8 cellular contexts compared by ENCODE assay signal in genomic region chr19:55113570-55114039, GRCh38. TPM values are rescaled to one million over a fixed set of nuclear protein-coding genes. Genes with fewer than 3 reads are reported as not detected.
DNase-seq lines count a peak whose midpoint lies in the region; ATAC-seq, FAIRE-seq and TF ChIP-seq lines count a peak whose summit lies in the region.

No MANE protein-coding gene starts in this region.

- H3K4me3 ChIP-seq in A549 (no peak overlapping the region), H1 (ENCODE audit: extremely low read depth in 1 of 4, insufficient read depth in 2 of 4, low read depth in 3 of 4, low read length in 4 of 4) (no peak overlapping the region), mesendoderm (ENCODE audit: low read length) (no peak overlapping the region), vagina (peak overlapping the region; percentile 9 to 39)

- DNase-seq in A549 (ENCODE audit: low read depth in 1 of 2, low spot score in 1 of 2) (peak; percentile 56 to 81), M059J (ENCODE audit: low read depth) (peak; percentile 64), H1 (ENCODE audit: low read depth in 1 of 2, low spot score in 2 of 2) (peak in 1 of 2 experiments; percentile 59), mesendoderm (peak; percentile 99), vagina (ENCODE audit: extremely low spot score in 2 of 2) (peak in 1 of 2 donors; percentile 96), UCSD-AML1 (lab: John Stamatoyannopoulos, UW; ENCODE audit: unreplicated experiment) (no peak)
- DNase-seq in naive thymus-derived CD8-positive, alpha-beta T cell: no peak
- no peak for DNase-seq in NK-92 treated with Interleukin-12 subunit alpha and Interleukin-12 subunit beta, amount 100 ng/mL, for 24 hours (lab: John Stamatoyannopoulos, UW)

- no peak overlapping the region for H3K27ac Mint-ChIP-seq in naive thymus-derived CD8-positive, alpha-beta T cell

- H2BK15ac ChIP-seq in H1 (ENCODE audit: low read length) (no peak overlapping the region), mesendoderm (replicated peaks; ENCODE audit: low read depth) (no peak overlapping the region)

- peak overlapping the region in 1 of 4 experiments; percentile 34; a peak in 2 of 7 replicates for H3K9ac ChIP-seq in H1 (replicated peaks in 1 of 4; ENCODE audit: extremely low read depth in 1 of 4, low read depth in 3 of 4, low read length in 3 of 4)
- H3K9ac ChIP-seq in mesendoderm (ENCODE audit: low read length): no peak overlapping the region

- no peak overlapping the region for H2BK5ac ChIP-seq in H1 (ENCODE audit: low read depth, low read length)
- no peak overlapping the region for H2BK5ac ChIP-seq in mesendoderm (ENCODE audit: low read length)

- peaks cover 20 to 31% of the 10 kb centered on the region in 2 experiments for H4K20me1 ChIP-seq in H1 (replicated peaks in 1 of 2; ENCODE audit: control insufficient read depth in 1 of 2, insufficient read depth in 2 of 2, low read length in 2 of 2)

- TF ChIP-seq POLR2A in A549 (IDR thresholded peaks at IDR 0.05; ENCODE audit: low read length): no peak
- no peak for TF ChIP-seq POLR2A in H1 (IDR thresholded peaks at IDR 0.05; ENCODE audit: control extremely low read depth in 1 of 2, low read depth in 2 of 2, low read length in 2 of 2)
- no peak for TF ChIP-seq POLR2A in vagina (IDR thresholded peaks at IDR 0.05)

- 0 out of 3 replicates have a peak overlapping the region, but pooled peaks have one; percentile 13 for H3K4me2 ChIP-seq in A549
- H3K4me2 ChIP-seq in H1 (ENCODE audit: insufficient read depth in 1 of 2, low read depth in 2 of 2, low read length in 2 of 2): 0 out of 4 replicates have a peak overlapping the region, but pooled peaks of 1 of the 2 experiments have one; percentile 1
- H3K4me2 ChIP-seq in mesendoderm (ENCODE audit: low read length): no peak overlapping the region

- H3K4me1 ChIP-seq in A549 (peaks cover 29% of the 10 kb centered on the region), H1 (replicated peaks in 1 of 4; ENCODE audit: control insufficient read depth in 3 of 4, insufficient read depth in 4 of 4, low read length in 3 of 4) (peaks cover 0 to 20% (median 15%) of the 10 kb centered on the region in 4 experiments; a peak in 5 of 7 replicates), mesendoderm (ENCODE audit: control insufficient read depth, low read depth, low read length) (peaks cover 8% of the 10 kb centered on the region), vagina (peaks cover 68% of the 10 kb centered on the region)

- peaks cover 0 to 2% (median 0%) of the 10 kb centered on the region in 9 donors for H3K9me3 Mint-ChIP-seq in naive thymus-derived CD8-positive, alpha-beta T cell

- no peak overlapping the region for H3K14ac ChIP-seq in H1 (ENCODE audit: insufficient read length)

- H3K27ac ChIP-seq in A549 (0 out of 6 replicates have a peak overlapping the region, but pooled peaks of 1 of the 2 experiments have one; percentile 6), H1 (ENCODE audit: low read depth, low read length) (peak overlapping the region; percentile 57), mesendoderm (ENCODE audit: low read depth, low read length) (no peak overlapping the region), vagina (peak overlapping the region; percentile 96)

- no peak overlapping the region for H4K5ac ChIP-seq in H1 (ENCODE audit: insufficient read length, low read depth, low read length)
- H4K5ac ChIP-seq in mesendoderm (ENCODE audit: low read length): no peak overlapping the region

- H3K36me3 ChIP-seq in H1 (ENCODE audit: control insufficient read depth in 2 of 4, insufficient read depth in 4 of 4, low read length in 3 of 4) (peaks cover 0 to 4% (median 0%) of the 10 kb centered on the region in 4 experiments; a peak in 1 of 8 replicates), mesendoderm (ENCODE audit: control insufficient read depth, insufficient read depth, low read length) (no peaks in the 10 kb centered on the region), vagina (no peaks in the 10 kb centered on the region)

- POLR2A ChIA-PET in A549 (lab: Yijun Ruan, JAX) (no interaction called here), H1 (lab: Charles Lee; ENCODE audit: partially characterized antibody) (interaction anchor here (0.9 to 6.4 kb wide), 3 partner anchors 16 to 25 kb away, joined by 3 to 72 read pairs (median 3); no protein-coding TSS in a partner anchor)
- POLR2A ChIA-PET in naive thymus-derived CD8-positive, alpha-beta T cell (lab: Charles Lee): no interaction called here

- no peak overlapping the region for H3K56ac ChIP-seq in H1 (replicated peaks; ENCODE audit: insufficient read length, low read depth, low read length)
- no peak overlapping the region for H3K56ac ChIP-seq in mesendoderm (ENCODE audit: low read length)

- peak overlapping the region in 1 of 10 donors; percentile 33 for H3K4me3 Mint-ChIP-seq in naive thymus-derived CD8-positive, alpha-beta T cell

- TF ChIP-seq EP300 in A549 (IDR thresholded peaks at IDR 0.05) (no peak), H1 (IDR thresholded peaks at IDR 0.05; ENCODE audit: borderline replicate concordance in 1 of 2, low read depth in 2 of 2, low read length in 2 of 2) (no peak)

- H3K23ac ChIP-seq in H1 (ENCODE audit: insufficient read length) (no peak overlapping the region), mesendoderm (ENCODE audit: low read length) (no peak overlapping the region)

- intact Hi-C loops in vagina (cut with DNase I): loop anchor here (10.0 kb wide), 1 partner anchor 551 kb away; no protein-coding TSS in a partner anchor

- H3K36me3 Mint-ChIP-seq in naive thymus-derived CD8-positive, alpha-beta T cell: peaks cover 0 to 18% (median 0%) of the 10 kb centered on the region in 3 donors

- peaks cover 17% of the 10 kb centered on the region for H3K23me2 ChIP-seq in H1 (ENCODE audit: low read depth, low read length)

- H3K18ac ChIP-seq in H1 (ENCODE audit: extremely low read depth, low read length): no peak overlapping the region; the same call in 1 of the 2 replicates
- no peak overlapping the region for H3K18ac ChIP-seq in mesendoderm (ENCODE audit: low read length)

- H3K79me1 ChIP-seq in H1 (ENCODE audit: low read depth, low read length): peaks cover 35% of the 10 kb centered on the region
- H3K79me1 ChIP-seq in mesendoderm (ENCODE audit: low read length): peaks cover 40% of the 10 kb centered on the region

- no peak overlapping the region for H4K91ac ChIP-seq in H1 (replicated peaks; ENCODE audit: insufficient read length, low read length)

- no peak overlapping the region for H2AFZ ChIP-seq in H1 (ENCODE audit: low read length)

- H4K8ac ChIP-seq in H1 (ENCODE audit: extremely low read depth, insufficient read depth, low read length): no peak overlapping the region
- no peak overlapping the region for H4K8ac ChIP-seq in mesendoderm (ENCODE audit: low read depth, low read length)

- H3K4ac ChIP-seq in H1 (replicated peaks; ENCODE audit: insufficient read length, low read depth, low read length) (no peak overlapping the region), mesendoderm (ENCODE audit: low read depth, low read length) (no peak overlapping the region)

- ATAC-seq in A549: peak in 1 of 2 experiments; percentile 7; a peak in 3 of 6 replicates
- ATAC-seq in naive thymus-derived CD8-positive, alpha-beta T cell: no peak

- H2AK5ac ChIP-seq in H1 (ENCODE audit: low read depth, low read length) (no peak overlapping the region), mesendoderm (ENCODE audit: low read length) (no peak overlapping the region)

- H3K9me3 ChIP-seq in A549 (no peaks in the 10 kb centered on the region), H1 (ENCODE audit: insufficient read depth in 2 of 2, low read depth in 1 of 2, low read length in 1 of 2) (no peaks in the 10 kb centered on the region), vagina (no peaks in the 10 kb centered on the region)

- CTCF ChIA-PET in A549 (lab: Yijun Ruan, JAX): interaction anchor here (0.6 to 1.4 kb wide), 5 partner anchors 10 to 390 kb away, joined by 3 to 5 read pairs (median 4); no protein-coding TSS in a partner anchor
- CTCF ChIA-PET in H1 (lab: Charles Lee; ENCODE audit: partially characterized antibody): interaction anchor here (0.9 to 3.7 kb wide), 4 partner anchors 19 to 25 kb away, joined by 3 to 15 read pairs (median 4); no protein-coding TSS in a partner anchor

- WGBS in A549 (ENCODE audit: missing lambda C conversion rate): 41% methylated on average over 12 of the region's 12 CpGs
- 74% methylated on average over 12 of the region's 12 CpGs; no CpG with 5 or more reads in 1 of the 2 experiments for WGBS in H1 (ENCODE audit: extremely low coverage in 1 of 2, insufficient coverage in 1 of 2, insufficient read length in 1 of 2, insufficient replicate concordance in 2 of 2, low coverage in 1 of 2, low lambda C conversion rate in 2 of 2, missing lambda C conversion rate in 1 of 2), 2 experiments
- WGBS in mesendoderm (ENCODE audit: extremely low coverage, insufficient coverage, low lambda C conversion rate): no CpG with 5 or more reads among the region's 12 CpGs

- H2BK20ac ChIP-seq in H1 (ENCODE audit: low read length): no peak overlapping the region

- H2BK12ac ChIP-seq in H1 (ENCODE audit: low read depth, low read length): no peak overlapping the region

- H3K27me3 Mint-ChIP-seq in naive thymus-derived CD8-positive, alpha-beta T cell: no peaks in the 10 kb centered on the region

- peaks cover 22 to 38% (median 33%) of the 10 kb centered on the region in 4 donors for H3K4me1 Mint-ChIP-seq in naive thymus-derived CD8-positive, alpha-beta T cell

- TF ChIP-seq CTCF in A549 (IDR thresholded peaks at IDR 0.05): no peak
- TF ChIP-seq CTCF in H1 (IDR thresholded peaks at IDR 0.05; ENCODE audit: control extremely low read depth in 1 of 3, insufficient read depth in 1 of 3, low read depth in 1 of 3, low read length in 3 of 3): no peak
- TF ChIP-seq CTCF in vagina (IDR thresholded peaks at IDR 0.05): no peak

- H2BK120ac ChIP-seq in H1 (replicated peaks; ENCODE audit: low read depth, low read length) (no peak overlapping the region), mesendoderm (ENCODE audit: low read depth, low read length) (no peak overlapping the region)

- H3K79me2 ChIP-seq in H1 (ENCODE audit: control insufficient read depth in 1 of 2, insufficient read depth in 2 of 2, low read length in 2 of 2) (peaks cover 0 to 33% of the 10 kb centered on the region in 2 experiments; a peak in 2 of 4 replicates), mesendoderm (ENCODE audit: control insufficient read depth, insufficient read depth, low read length) (peaks cover 40% of the 10 kb centered on the region)

- no peak for FAIRE-seq in A549 (lab: Jason Lieb, UNC)
- peak; percentile 7 for FAIRE-seq in H1 (lab: Jason Lieb, UNC)

- TF ChIP-seq RAD21 in A549 (conservative IDR thresholded peaks at IDR 0.05 in 1 of 2, IDR thresholded peaks at IDR 0.05 in 1 of 2) (no peak), H1 (IDR thresholded peaks at IDR 0.05 in 1 of 2, conservative IDR thresholded peaks at IDR 0.05 in 1 of 2; ENCODE audit: low read depth in 2 of 2, low read length in 2 of 2) (no peak)

- H3K27me3 ChIP-seq in H1 (replicated peaks in 1 of 4; ENCODE audit: control insufficient read depth in 3 of 4, extremely low read depth in 1 of 4, insufficient read depth in 3 of 4, low read length in 3 of 4): no peaks in the 10 kb centered on the region
- no peaks in the 10 kb centered on the region for H3K27me3 ChIP-seq in mesendoderm (ENCODE audit: insufficient read depth, low read length, poor library complexity)
- no peaks in the 10 kb centered on the region for H3K27me3 ChIP-seq in vagina

RNA-seq across cellular contexts. Expression of gene PPP1R12C, which starts 3.8 kb away (rescaled TPM):
- polyA plus RNA-seq in A549 (2011; rRNA removed) (18.0 and 22.0 TPM in 2 replicates), A549 (2017; fragmentation: RNase III; extraction: RNeasy Plus Mini Kit Qiagen cat#74134 plus additional on column Dnase treatment) (62.1 to 70.3 TPM (median 70.2 TPM) in 3 replicates), H1 (2011; rRNA removed) (31.7 and 49.5 TPM in 2 replicates)
- 64.3 and 73.9 TPM in 2 replicates for polyA plus RNA-seq in A549 (2012; cell fraction: cytosol; rRNA removed)
- polyA plus RNA-seq in A549 (2012; cell fraction: nucleus; rRNA removed): 423 and 463 TPM in 2 replicates
- 19.0 and 20.4 TPM in 2 replicates for polyA minus RNA-seq in A549 (2011; rRNA and poly(A)+ RNA removed)
- 26.9 and 39.9 TPM in 2 replicates for total RNA-seq in M059J (2014; rRNA removed; shearing (Covaris generic))
- 71.5 and 88.8 TPM in 2 replicates for total RNA-seq in H1 (2021; fragmentation: NEBNext Ultra II Directional; extraction: Animal tissue kit (Norgen Biotek cat#: 25700))
- 56.3 TPM for polyA plus RNA-seq in H1 (2011; cell fraction: cytosol; rRNA removed)
- 230 TPM for polyA plus RNA-seq in H1 (2011; cell fraction: nucleus; rRNA removed)
- 62.6 to 73.1 TPM (median 72.1 TPM) in 4 replicates for polyA plus RNA-seq in H1 (2012, experiment 1 of 2)
- polyA plus RNA-seq in H1 (2012, experiment 2 of 2): 47.9 TPM
- 59.9 TPM for polyA plus RNA-seq in H1 (2013, experiment 1 of 2)
- polyA plus RNA-seq in H1 (2013, experiment 2 of 2): 53.5 TPM
- polyA minus RNA-seq in H1 (2011; rRNA and poly(A)+ RNA removed): 12.3 and 14.2 TPM in 2 replicates
- polyA minus RNA-seq in H1 (2011; cell fraction: cytosol; rRNA and poly(A)+ RNA removed): 25.6 TPM
- 48.5 TPM for polyA minus RNA-seq in H1 (2011; cell fraction: nucleus; rRNA and poly(A)+ RNA removed)
- 42.5 TPM for polyA plus RNA-seq in mesendoderm (2013, experiment 1 of 2)
- polyA plus RNA-seq in mesendoderm (2013, experiment 2 of 2): 43.2 TPM
- total RNA-seq in vagina: 108 TPM
- total RNA-seq in naive thymus-derived CD8-positive, alpha-beta T cell: 100 to 1,000 TPM; 140 to 141 TPM
- 1 to 10 TPM; 2.7 to 6.2 (median 3.9) TPM for polyA plus RNA-seq in naive thymus-derived CD8-positive, alpha-beta T cell

RNA-seq across cellular contexts. Expression of gene TNNT1, which starts 35.4 kb away (rescaled TPM):
- polyA plus RNA-seq in A549 (2011; rRNA removed) (73.0 and 140 TPM in 2 replicates), A549 (2017; fragmentation: RNase III; extraction: RNeasy Plus Mini Kit Qiagen cat#74134 plus additional on column Dnase treatment) (118 to 155 TPM (median 155 TPM) in 3 replicates), H1 (2011; rRNA removed) (69.6 and 97.9 TPM in 2 replicates)
- 109 and 136 TPM in 2 replicates for polyA plus RNA-seq in A549 (2012; cell fraction: cytosol; rRNA removed)
- 47.2 and 53.6 TPM in 2 replicates for polyA plus RNA-seq in A549 (2012; cell fraction: nucleus; rRNA removed)
- polyA minus RNA-seq in A549 (2011; rRNA and poly(A)+ RNA removed): 18.7 and 22.6 TPM in 2 replicates
- total RNA-seq in M059J (2014; rRNA removed; shearing (Covaris generic)): 25.5 and 40.1 TPM in 2 replicates
- total RNA-seq in H1 (2021; fragmentation: NEBNext Ultra II Directional; extraction: Animal tissue kit (Norgen Biotek cat#: 25700)): 107 and 115 TPM in 2 replicates
- 164 TPM for polyA plus RNA-seq in H1 (2011; cell fraction: cytosol; rRNA removed)
- 90.2 TPM for polyA plus RNA-seq in H1 (2011; cell fraction: nucleus; rRNA removed)
- 112 to 203 TPM (median 168 TPM) in 4 replicates for polyA plus RNA-seq in H1 (2012, experiment 1 of 2)
- polyA plus RNA-seq in H1 (2012, experiment 2 of 2): 169 TPM
- polyA plus RNA-seq in H1 (2013, experiment 1 of 2): 121 TPM
- 121 TPM for polyA plus RNA-seq in H1 (2013, experiment 2 of 2)
- polyA minus RNA-seq in H1 (2011; rRNA and poly(A)+ RNA removed): 11.5 and 12.7 TPM in 2 replicates
- 25.4 TPM for polyA minus RNA-seq in H1 (2011; cell fraction: cytosol; rRNA and poly(A)+ RNA removed)
- 20.5 TPM for polyA minus RNA-seq in H1 (2011; cell fraction: nucleus; rRNA and poly(A)+ RNA removed)
- 35.9 TPM for polyA plus RNA-seq in mesendoderm (2013, experiment 1 of 2)
- 40.3 TPM for polyA plus RNA-seq in mesendoderm (2013, experiment 2 of 2)
- total RNA-seq in vagina: 9.1 TPM
- total RNA-seq in naive thymus-derived CD8-positive, alpha-beta T cell: not detected
- not detected for polyA plus RNA-seq in naive thymus-derived CD8-positive, alpha-beta T cell

RNA-seq across cellular contexts. Expression of gene EPS8L1, which starts 37.9 kb away (rescaled TPM):
- 3.8 and 5.3 TPM in 2 replicates for polyA plus RNA-seq in A549 (2011; rRNA removed)
- 4.5 and 6.0 TPM in 2 replicates for polyA plus RNA-seq in A549 (2012; cell fraction: cytosol; rRNA removed)
- 12.4 and 13.7 TPM in 2 replicates for polyA plus RNA-seq in A549 (2012; cell fraction: nucleus; rRNA removed)
- 3.5 to 3.8 TPM (median 3.7 TPM) in 3 replicates for polyA plus RNA-seq in A549 (2017; fragmentation: RNase III; extraction: RNeasy Plus Mini Kit Qiagen cat#74134 plus additional on column Dnase treatment)
- polyA minus RNA-seq in A549 (2011; rRNA and poly(A)+ RNA removed): 2.4 and 3.8 TPM in 2 replicates
- total RNA-seq in M059J (2014; rRNA removed; shearing (Covaris generic)): 1.7 and 2.5 TPM in 2 replicates
- total RNA-seq in H1 (2021; fragmentation: NEBNext Ultra II Directional; extraction: Animal tissue kit (Norgen Biotek cat#: 25700)): 30.2 and 37.0 TPM in 2 replicates
- 19.8 and 33.6 TPM in 2 replicates for polyA plus RNA-seq in H1 (2011; rRNA removed)
- 40.0 TPM for polyA plus RNA-seq in H1 (2011; cell fraction: cytosol; rRNA removed)
- 100 TPM for polyA plus RNA-seq in H1 (2011; cell fraction: nucleus; rRNA removed)
- polyA plus RNA-seq in H1 (2012, experiment 1 of 2): 33.6 to 63.1 TPM (median 56.4 TPM) in 4 replicates
- polyA plus RNA-seq in H1 (2012, experiment 2 of 2): 37.3 TPM
- 21.4 TPM for polyA plus RNA-seq in H1 (2013, experiment 1 of 2)
- 19.2 TPM for polyA plus RNA-seq in H1 (2013, experiment 2 of 2)
- polyA minus RNA-seq in H1 (2011; rRNA and poly(A)+ RNA removed): 21.6 and 24.3 TPM in 2 replicates
- 31.6 TPM for polyA minus RNA-seq in H1 (2011; cell fraction: cytosol; rRNA and poly(A)+ RNA removed)
- 27.3 TPM for polyA minus RNA-seq in H1 (2011; cell fraction: nucleus; rRNA and poly(A)+ RNA removed)
- polyA plus RNA-seq in mesendoderm (2013, experiment 1 of 2): 13.8 TPM
- polyA plus RNA-seq in mesendoderm (2013, experiment 2 of 2): 11.6 TPM
- 180 TPM for total RNA-seq in vagina
- total RNA-seq in naive thymus-derived CD8-positive, alpha-beta T cell: under 1 TPM in 1 of 2 experiments, not detected in 1; 0.39 TPM
- polyA plus RNA-seq in naive thymus-derived CD8-positive, alpha-beta T cell: 1 to 10 TPM in 1 of 3 donors, under 1 TPM in 2; 0.81 to 2.1 (median 0.85) TPM

RNA-seq across cellular contexts. Expression of gene TNNI3, which starts 43.9 kb away (rescaled TPM):
- polyA plus RNA-seq in A549 (2011; rRNA removed) (4.0 and 7.8 TPM in 2 replicates), A549 (2017; fragmentation: RNase III; extraction: RNeasy Plus Mini Kit Qiagen cat#74134 plus additional on column Dnase treatment) (6.2 to 7.2 TPM (median 6.5 TPM) in 3 replicates), H1 (2011; rRNA removed) (56.0 and 67.9 TPM in 2 replicates)
- 9.2 and 10.6 TPM in 2 replicates for polyA plus RNA-seq in A549 (2012; cell fraction: cytosol; rRNA removed)
- polyA plus RNA-seq in A549 (2012; cell fraction: nucleus; rRNA removed): 6.0 and 6.9 TPM in 2 replicates
- polyA minus RNA-seq in A549 (2011; rRNA and poly(A)+ RNA removed): 0.63 and 1.4 TPM in 2 replicates
- 0.42 TPM in 1 of 2 replicates, not detected in the other for total RNA-seq in M059J (2014; rRNA removed; shearing (Covaris generic))
- 16.6 and 16.9 TPM in 2 replicates for total RNA-seq in H1 (2021; fragmentation: NEBNext Ultra II Directional; extraction: Animal tissue kit (Norgen Biotek cat#: 25700))
- 60.1 TPM for polyA plus RNA-seq in H1 (2011; cell fraction: cytosol; rRNA removed)
- 34.8 TPM for polyA plus RNA-seq in H1 (2011; cell fraction: nucleus; rRNA removed)
- polyA plus RNA-seq in H1 (2012, experiment 1 of 2): 29.4 to 46.2 TPM (median 42.5 TPM) in 4 replicates
- 33.8 TPM for polyA plus RNA-seq in H1 (2012, experiment 2 of 2)
- 59.4 TPM for polyA plus RNA-seq in H1 (2013, experiment 1 of 2)
- 58.0 TPM for polyA plus RNA-seq in H1 (2013, experiment 2 of 2)
- 1.8 and 3.7 TPM in 2 replicates for polyA minus RNA-seq in H1 (2011; rRNA and poly(A)+ RNA removed)
- polyA minus RNA-seq in H1 (2011; cell fraction: cytosol; rRNA and poly(A)+ RNA removed): 9.2 TPM
- 7.5 TPM for polyA minus RNA-seq in H1 (2011; cell fraction: nucleus; rRNA and poly(A)+ RNA removed)
- 4.3 TPM for polyA plus RNA-seq in mesendoderm (2013, experiment 1 of 2)
- 4.0 TPM for polyA plus RNA-seq in mesendoderm (2013, experiment 2 of 2)
- total RNA-seq in vagina: not detected
- total RNA-seq in naive thymus-derived CD8-positive, alpha-beta T cell: not detected
- not detected for polyA plus RNA-seq in naive thymus-derived CD8-positive, alpha-beta T cell

RNA-seq across cellular contexts. Expression of gene RDH13, which starts 50.7 kb away (rescaled TPM):
- polyA plus RNA-seq in A549 (2011; rRNA removed) (10.6 and 10.7 TPM in 2 replicates), A549 (2017; fragmentation: RNase III; extraction: RNeasy Plus Mini Kit Qiagen cat#74134 plus additional on column Dnase treatment) (11.3 to 13.0 TPM (median 12.8 TPM) in 3 replicates), H1 (2011; rRNA removed) (15.9 and 20.5 TPM in 2 replicates)
- polyA plus RNA-seq in A549 (2012; cell fraction: cytosol; rRNA removed): 14.8 and 17.3 TPM in 2 replicates
- 30.0 and 32.8 TPM in 2 replicates for polyA plus RNA-seq in A549 (2012; cell fraction: nucleus; rRNA removed)
- 22.1 and 29.9 TPM in 2 replicates for polyA minus RNA-seq in A549 (2011; rRNA and poly(A)+ RNA removed)
- 2.8 and 5.3 TPM in 2 replicates for total RNA-seq in M059J (2014; rRNA removed; shearing (Covaris generic))
- total RNA-seq in H1 (2021; fragmentation: NEBNext Ultra II Directional; extraction: Animal tissue kit (Norgen Biotek cat#: 25700)): 29.4 and 31.5 TPM in 2 replicates
- 17.2 TPM for polyA plus RNA-seq in H1 (2011; cell fraction: cytosol; rRNA removed)
- 41.2 TPM for polyA plus RNA-seq in H1 (2011; cell fraction: nucleus; rRNA removed)
- polyA plus RNA-seq in H1 (2012, experiment 1 of 2): 20.1 to 26.0 TPM (median 24.4 TPM) in 4 replicates
- polyA plus RNA-seq in H1 (2012, experiment 2 of 2): 16.8 TPM
- polyA plus RNA-seq in H1 (2013, experiment 1 of 2): 15.7 TPM
- polyA plus RNA-seq in H1 (2013, experiment 2 of 2): 14.9 TPM
- polyA minus RNA-seq in H1 (2011; rRNA and poly(A)+ RNA removed): 22.0 and 25.7 TPM in 2 replicates
- polyA minus RNA-seq in H1 (2011; cell fraction: cytosol; rRNA and poly(A)+ RNA removed): 18.3 TPM
- polyA minus RNA-seq in H1 (2011; cell fraction: nucleus; rRNA and poly(A)+ RNA removed): 27.8 TPM
- 14.3 TPM for polyA plus RNA-seq in mesendoderm (2013, experiment 1 of 2)
- 14.3 TPM for polyA plus RNA-seq in mesendoderm (2013, experiment 2 of 2)
- 37.3 TPM for total RNA-seq in vagina
- 10 to 100 TPM; 24.3 to 26.1 TPM for total RNA-seq in naive thymus-derived CD8-positive, alpha-beta T cell
- 10 to 100 TPM in 1 of 3 donors, 1 to 10 TPM in 2; 4.3 to 18.0 (median 5.3) TPM for polyA plus RNA-seq in naive thymus-derived CD8-positive, alpha-beta T cell

Comparison
In these comparisons a context has a peak if more than half of its experiments do, and no peak if none do; other contexts are left out.
1. DNase-seq: peak in A549 (2 of 2), M059J (single experiment) and mesendoderm (single experiment); none in naive thymus-derived CD8-positive, alpha-beta T cell (0 of 10), UCSD-AML1 (single experiment) and NK-92 treated with Interleukin-12 subunit alpha and Interleukin-12 subunit beta, amount 100 ng/mL, for 24 hours (single experiment).
2. H3K4me3 ChIP-seq: peak in vagina (2 of 2); none in A549 (single experiment), H1 (0 of 4) and mesendoderm (single experiment).
3. RNA of gene TNNT1, which starts 35.4 kb away (total RNA-seq): 107 to 115 TPM in H1, 25.5 to 40.1 TPM in M059J and 9.1 TPM in vagina (single experiment); not detected in naive thymus-derived CD8-positive, alpha-beta T cell; every median in the first group is over 10 times any median in the second.
4. Of the 18 proteins assayed by ChIP-seq in both H1 and A549: peak only in H1: E2F6, JUN and MAX; only in A549: none; in both: none; in neither: 15.